In the genomic region with DNA sequence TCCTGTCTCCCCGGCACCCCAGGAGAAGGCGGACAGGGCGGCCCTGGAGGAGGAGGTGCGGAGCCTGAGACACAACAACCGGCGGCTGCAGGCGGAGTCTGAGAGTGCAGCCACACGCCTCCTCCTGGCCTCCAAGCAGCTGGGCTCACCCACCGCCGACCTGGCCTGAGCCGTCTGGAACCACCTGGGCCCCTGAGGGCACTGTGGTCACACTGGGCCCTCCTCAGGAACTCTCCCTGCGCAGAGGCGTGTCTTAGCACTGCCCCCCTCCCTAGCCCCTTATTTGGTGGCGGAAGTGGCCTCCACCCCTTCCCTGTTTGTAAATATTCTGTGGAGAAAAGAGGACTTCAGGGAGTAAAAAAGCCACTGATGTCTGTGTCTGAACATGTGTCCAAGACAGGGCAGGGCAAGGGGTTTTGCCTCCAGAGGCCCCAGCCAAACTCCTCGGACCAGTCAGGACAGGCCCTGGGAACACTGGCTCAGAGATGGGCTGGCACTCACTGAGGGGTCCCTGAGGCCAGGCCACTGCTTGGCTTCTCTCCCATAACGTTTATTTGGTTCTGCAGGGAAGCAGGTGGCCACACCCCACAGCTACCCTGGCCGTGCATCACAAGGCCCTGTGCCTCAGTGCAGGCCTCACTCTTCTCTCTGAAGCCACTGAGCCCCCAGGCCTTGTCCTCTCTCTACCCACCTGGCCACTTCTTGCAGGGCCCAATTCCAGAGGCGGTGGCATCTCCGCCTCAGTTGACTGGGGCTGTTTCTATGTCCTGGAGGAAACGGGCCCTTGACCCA, we compare ENCODE assay signal across 10 cellular contexts. TPM values are rescaled to one million over a fixed set of nuclear protein-coding genes. Genes with fewer than 3 reads are reported as not detected.
DNase-seq lines count a peak whose midpoint lies in the region; ATAC-seq and TF ChIP-seq lines count a peak whose summit lies in the region.
"Had no signal": no experiment of that assay in that cellular context is flagged by ENCODE, and none has a peak within 500 bp of the region (broad histone marks: within the 10 kb centered on the region; RNA-seq: fewer than 3 reads in every experiment).

No MANE protein-coding gene starts in this region.

- peak overlapping the region; percentile 25 for H3K9ac ChIP-seq in NT2/D1 (ENCODE audit: insufficient read length, low read depth)

- CTCF ChIA-PET in CD4-positive, alpha-beta memory T cell (lab: Charles Lee; ENCODE audit: partially characterized antibody) = interaction anchor here (1.5 kb wide), 1 partner anchor 10 kb away, joined by 4 read pairs; no protein-coding TSS in a partner anchor
- CTCF ChIA-PET in GM10248 (lab: Yijun Ruan, JAX) = interaction anchor here (1.1 kb wide), 1 partner anchor 25 kb away, joined by 3 read pairs; no protein-coding TSS in a partner anchor

- peaks cover 0 to 5% (median 0%) of the 10 kb centered on the region in 8 donors for H3K9me3 Mint-ChIP-seq in CD4-positive, alpha-beta memory T cell

- ATAC-seq in esophagus mucosa (peak; percentile 45), HG02981 (IDR thresholded peaks at IDR 0.05; ENCODE audit: unreplicated experiment) (no peak), HG03025 (IDR thresholded peaks at IDR 0.05; ENCODE audit: low FRiP score, unreplicated experiment) (no peak), HG02678 (IDR thresholded peaks at IDR 0.05; ENCODE audit: unreplicated experiment) (no peak)

- 52% methylated on average over 20 of the region's 20 CpGs for WGBS in prostate gland

- POLR2A ChIA-PET in CD4-positive, alpha-beta memory T cell (lab: Charles Lee; ENCODE audit: partially characterized antibody) = interaction anchor here (0.9 to 13.6 kb wide), 5 partner anchors 10 to 25 kb away, joined by 6 to 359 read pairs (median 19); partner anchors contain the start of genes RELA and SIPA1
- POLR2A ChIA-PET in GM10248 (lab: Yijun Ruan, JAX) = interaction anchor here (5.0 kb wide), 1 partner anchor 11 kb away, joined by 31 read pairs; the partner anchor contains the start of gene SIPA1

- TF ChIP-seq POLR2A in prostate gland (IDR thresholded peaks at IDR 0.05) = peak; percentile 67

- peak overlapping the region; percentile 93 to 99 (median 96) for H3K27ac Mint-ChIP-seq in CD4-positive, alpha-beta memory T cell

- H3K27me3 ChIP-seq in CD4-positive, alpha-beta memory T cell (ENCODE audit: insufficient read depth, low read length) = no peaks in the 10 kb centered on the region
- H3K27me3 ChIP-seq in NT2/D1 (ENCODE audit: insufficient read depth, insufficient read length) = peaks cover 3% of the 10 kb centered on the region
- H3K27me3 ChIP-seq in prostate gland (replicated peaks; ENCODE audit: insufficient read depth) = no peaks in the 10 kb centered on the region

- peaks cover 25 to 47% (median 37%) of the 10 kb centered on the region in 4 donors for H3K4me1 Mint-ChIP-seq in CD4-positive, alpha-beta memory T cell

- intact Hi-C loops in CD4-positive, alpha-beta memory T cell (cut with micrococcal nuclease) = no loop called here
- intact Hi-C loops in prostate gland (cut with DNase I) = loop anchor here (5.0 kb wide), 1 partner anchor 33 kb away; the partner anchor contains the start of gene PCNX3

- peaks cover 35% of the 10 kb centered on the region for H3K4me1 ChIP-seq in CD4-positive, alpha-beta memory T cell (ENCODE audit: insufficient read depth, low read length)
- H3K4me1 ChIP-seq in NT2/D1 (ENCODE audit: insufficient read depth, insufficient read length) (peaks cover 30% of the 10 kb centered on the region), prostate gland (replicated peaks) (peaks cover 27% of the 10 kb centered on the region)

- H3K4me3 ChIP-seq in CD4-positive, alpha-beta memory T cell (ENCODE audit: low read length in 2 of 2) = no peak overlapping the region
- H3K4me3 ChIP-seq in NT2/D1 (ENCODE audit: insufficient read length, low read depth) (no peak overlapping the region), prostate gland (no peak overlapping the region)

- H3K27me3 Mint-ChIP-seq in CD4-positive, alpha-beta memory T cell = no peaks in the 10 kb centered on the region

- H3K36me3 Mint-ChIP-seq in CD4-positive, alpha-beta memory T cell = peaks cover 19 to 61% of the 10 kb centered on the region in 2 donors

- H3K4me3 Mint-ChIP-seq in CD4-positive, alpha-beta memory T cell = no peak overlapping the region

- no peaks in the 10 kb centered on the region for H3K9me3 ChIP-seq in CD4-positive, alpha-beta memory T cell (ENCODE audit: control insufficient read depth in 1 of 2, low read length in 2 of 2)
- no peaks in the 10 kb centered on the region for H3K9me3 ChIP-seq in NT2/D1 (ENCODE audit: insufficient read depth, low read length)
- H3K9me3 ChIP-seq in prostate gland = no peaks in the 10 kb centered on the region

- H3K27ac ChIP-seq in CD4-positive, alpha-beta memory T cell (ENCODE audit: low read depth, low read length) = peak overlapping the region; percentile 91
- H3K27ac ChIP-seq in prostate gland = peak overlapping the region; percentile 96

- peak in 1 of 5 donors; percentile 44 for DNase-seq in CD4-positive, alpha-beta memory T cell
- DNase-seq in NT2/D1 (ENCODE audit: low read depth, low spot score) (no peak), prostate gland (ENCODE audit: low spot score) (peak; percentile 51), GM10248 (ENCODE audit: extremely low spot score) (no peak)
- DNase-seq: stimulated activated naive CD4-positive, alpha-beta T cell treated with Interleukin-2 at 50 U/mL for 16 hours had no signal

- peak in 1 of 4 experiments; percentile 16 for TF ChIP-seq CTCF in prostate gland (IDR thresholded peaks at IDR 0.05)
- no peak for TF ChIP-seq CTCF in GM10248 (IDR thresholded peaks at IDR 0.05; ENCODE audit: control extremely low read depth, extremely low read depth, low read depth, missing control alignments)

- peaks cover 47% of the 10 kb centered on the region for H3K36me3 ChIP-seq in CD4-positive, alpha-beta memory T cell (ENCODE audit: insufficient read depth, low read length)
- H3K36me3 ChIP-seq in NT2/D1 (ENCODE audit: insufficient read depth, insufficient read length, low read length) (peaks cover 77% of the 10 kb centered on the region), prostate gland (peaks cover 0 to 16% of the 10 kb centered on the region in 2 donors)

RNA-seq across cellular contexts. Expression of gene RELA, which starts 12.0 kb away (rescaled TPM):
- total RNA-seq in CD4-positive, alpha-beta memory T cell = 100 to 1,000 TPM; 170 to 173 TPM
- 10 to 100 TPM; 36.5 to 74.7 TPM for polyA plus RNA-seq in CD4-positive, alpha-beta memory T cell
- 50.3 TPM for total RNA-seq in esophagus mucosa
- 10 to 100 TPM; 51.8 to 98.4 TPM for total RNA-seq in prostate gland

RNA-seq across cellular contexts. Expression of gene SIPA1, which starts 12.8 kb away (rescaled TPM):
- 100 to 1,000 TPM; 150 to 169 TPM for total RNA-seq in CD4-positive, alpha-beta memory T cell
- polyA plus RNA-seq in CD4-positive, alpha-beta memory T cell = 100 to 1,000 TPM in 1 of 2 donors, 10 to 100 TPM in 1; 50.1 to 204 TPM
- total RNA-seq in esophagus mucosa = 23.1 TPM
- 10 to 100 TPM; 38.2 to 45.2 TPM for total RNA-seq in prostate gland

RNA-seq across cellular contexts. Expression of gene PCNX3, which starts 35.2 kb away (rescaled TPM):
- total RNA-seq in CD4-positive, alpha-beta memory T cell = 10 to 100 TPM; 63.3 to 66.3 TPM
- 1 to 10 TPM in 1 of 2 donors, under 1 TPM in 1; 0.41 to 6.3 TPM for polyA plus RNA-seq in CD4-positive, alpha-beta memory T cell
- total RNA-seq in esophagus mucosa (23.8 TPM), prostate gland (10 to 100 TPM; 32.0 to 67.9 TPM)

RNA-seq across cellular contexts. Expression of gene MAP3K11, which starts 36.7 kb away (rescaled TPM):
- total RNA-seq in CD4-positive, alpha-beta memory T cell = 10 to 100 TPM; 92.0 to 93.6 TPM
- polyA plus RNA-seq in CD4-positive, alpha-beta memory T cell = 10 to 100 TPM in 1 of 2 donors, 1 to 10 TPM in 1; 6.3 to 24.1 TPM
- total RNA-seq in esophagus mucosa (32.4 TPM), prostate gland (10 to 100 TPM; 42.7 to 67.9 TPM)

RNA-seq across cellular contexts. Expression of gene KCNK7, which starts 55.1 kb away (rescaled TPM):
- 1 to 10 TPM; 1.6 to 2.7 TPM for total RNA-seq in CD4-positive, alpha-beta memory T cell
- polyA plus RNA-seq in CD4-positive, alpha-beta memory T cell = 1 to 10 TPM in 1 of 2 donors, not detected in 1; 1.2 TPM
- total RNA-seq in esophagus mucosa = 20.2 TPM
- under 1 TPM in 1 of 2 donors, not detected in 1; 0.74 TPM for total RNA-seq in prostate gland
- total RNA-seq: Daoy had no signal
